ENCODE assay signal across 10 cellular contexts in the genomic region with DNA sequence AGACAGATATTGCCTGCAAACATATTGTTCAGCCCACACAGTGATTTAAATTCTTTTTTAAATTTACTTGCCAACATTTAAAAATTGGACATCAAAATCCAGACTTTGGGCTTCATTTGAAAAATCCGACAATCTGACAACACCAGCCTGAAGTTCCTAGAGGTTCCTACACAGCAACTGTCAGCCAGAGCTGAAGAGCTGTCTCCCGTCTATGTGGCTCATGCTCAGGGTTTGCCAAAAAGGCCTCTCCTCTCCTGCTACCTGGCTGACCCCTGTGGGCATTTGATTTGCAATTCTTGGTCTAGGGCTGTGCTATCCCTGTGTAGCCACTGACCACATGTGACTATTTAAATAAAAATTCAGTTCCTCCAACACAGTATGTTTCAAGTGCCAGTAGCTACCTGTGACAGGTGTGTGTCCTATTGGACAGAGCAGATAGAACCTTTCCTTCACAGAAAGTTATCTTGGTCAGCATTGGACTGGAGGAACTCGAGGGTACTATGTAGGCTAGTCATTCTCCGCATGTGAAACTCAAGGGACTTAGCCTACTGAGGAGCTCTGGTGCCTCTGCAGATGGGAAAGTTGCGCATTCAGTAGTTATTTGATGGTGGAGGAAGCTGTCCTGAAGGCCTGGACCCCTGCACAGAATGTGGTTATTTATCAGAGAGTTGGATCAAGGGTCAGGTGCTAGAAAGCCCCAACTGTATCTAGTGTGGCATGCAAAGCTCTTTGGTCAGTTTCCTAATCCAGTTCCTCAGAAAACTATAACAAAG. TPM values are rescaled to one million over a fixed set of nuclear protein-coding genes. Genes with fewer than 3 reads are reported as not detected.
A peak's percentile ranks its signal among the peaks of the same experiment; 100 is the strongest.
DNase-seq lines count a peak whose midpoint lies in the region; ATAC-seq and TF ChIP-seq lines count a peak whose summit lies in the region.
"Had no signal": no experiment of that assay in that cellular context is flagged by ENCODE, and none has a peak within 500 bp of the region (broad histone marks: within the 10 kb centered on the region; RNA-seq: fewer than 3 reads in every experiment).

No MANE protein-coding gene starts in this region.

- H3K36me3 ChIP-seq in SK-N-SH (replicated peaks in 1 of 2; ENCODE audit: control insufficient read depth in 1 of 2, insufficient read depth in 2 of 2, low read length in 1 of 2): peaks cover 3 to 5% of the 10 kb centered on the region in 2 experiments
- H3K36me3 ChIP-seq in fibroblast of lung (ENCODE audit: control insufficient read depth, insufficient read depth, low read length): no peaks in the 10 kb centered on the region
- no peaks in the 10 kb centered on the region for H3K36me3 ChIP-seq in SJCRH30
- H3K36me3 ChIP-seq: brain microvascular endothelial cell had no signal

- TF ChIP-seq RAD21 in SK-N-SH (IDR thresholded peaks at IDR 0.05; ENCODE audit: low read length): no peak

- H3K27me3 ChIP-seq in SK-N-SH (ENCODE audit: insufficient read depth) (no peaks in the 10 kb centered on the region), fibroblast of lung (ENCODE audit: control insufficient read depth, insufficient read depth, low read length) (no peaks in the 10 kb centered on the region), SJCRH30 (no peaks in the 10 kb centered on the region)
- H3K27me3 ChIP-seq: brain microvascular endothelial cell had no signal

- TF ChIP-seq CTCF in SK-N-SH (IDR thresholded peaks at IDR 0.05) (no peak), RWPE1 (conservative IDR thresholded peaks at IDR 0.05; ENCODE audit: low read depth) (no peak), fibroblast of lung (conservative IDR thresholded peaks at IDR 0.05 in 1 of 2, IDR thresholded peaks at IDR 0.05 in 1 of 2; ENCODE audit: low read depth in 1 of 2, low read length in 2 of 2) (no peak)

- CTCF ChIA-PET in SK-N-SH (lab: Yijun Ruan, JAX) (interaction anchor here (1.9 to 2.1 kb wide), 2 partner anchors 53 to 181 kb away, joined by 4 to 6 read pairs; no protein-coding TSS in a partner anchor), RWPE1 (lab: Yijun Ruan, JAX) (interaction anchor here (0.5 to 0.9 kb wide), 3 partner anchors 18 to 279 kb away, joined by 3 to 5 read pairs (median 3); no protein-coding TSS in a partner anchor)

- H3K4me3 ChIP-seq in SK-N-SH (ENCODE audit: low read depth in 2 of 2, low read length in 1 of 2): no peak overlapping the region
- H3K4me3 ChIP-seq in fibroblast of lung (replicated peaks in 1 of 4; ENCODE audit: control extremely low read depth in 1 of 4, insufficient read depth in 1 of 4, low read depth in 3 of 4, low read length in 4 of 4): no peak overlapping the region
- no peak overlapping the region for H3K4me3 ChIP-seq in SJCRH30

- H3K27ac Mint-ChIP-seq in stimulated activated naive B cell treated with anti-CD40 and anti-IgM and Interleukin-4, amounts not matched to agents 10 μg/mL and 1 μg/mL and 100 μg/mL, for 72 hours: peak overlapping the region; percentile 60

- WGBS in SK-N-SH (ENCODE audit: low lambda C conversion rate): 92% methylated on average over 2 of the region's 5 CpGs

- no peak overlapping the region for H2AFZ ChIP-seq in SK-N-SH (ENCODE audit: low read depth)
- H2AFZ ChIP-seq in fibroblast of lung (ENCODE audit: low read length): no peak overlapping the region

- H3K4me2 ChIP-seq in SK-N-SH (0 out of 2 replicates have a peak overlapping the region, but pooled peaks have one; percentile 18), fibroblast of lung (ENCODE audit: extremely low read depth, insufficient read depth, low read length) (no peak overlapping the region)

- H3K4me3 Mint-ChIP-seq in stimulated activated naive B cell treated with anti-CD40 and anti-IgM and Interleukin-4, amounts not matched to agents 10 μg/mL and 1 μg/mL and 100 μg/mL, for 72 hours: no peak overlapping the region

- H3K9ac ChIP-seq in SK-N-SH: no peak overlapping the region
- H3K9ac ChIP-seq in fibroblast of lung (ENCODE audit: insufficient read depth, low read length): no peak overlapping the region

- DNase-seq in SK-N-SH (no peak), RWPE1 (ENCODE audit: low spot score) (no peak), fibroblast of lung (ENCODE audit: low read depth in 2 of 2) (no peak), SJCRH30 (no peak)
- no peak for DNase-seq in stimulated activated naive B cell treated with anti-CD40 and anti-IgM and Interleukin-4, amounts not matched to agents 10 μg/mL and 1 μg/mL and 100 μg/mL, for 72 hours
- DNase-seq: brain microvascular endothelial cell, NCI-H1105 treated with DMSO at 0.1 percent for 48 hours had no signal

- H3K27ac ChIP-seq in SK-N-SH (ENCODE audit: low read depth in 2 of 2, low read length in 1 of 2): peak overlapping the region in 1 of 2 experiments; percentile 85; a peak in 2 of 4 replicates
- H3K27ac ChIP-seq in RWPE1: peak overlapping the region; percentile 44; the same call in 1 of the 2 replicates
- peak overlapping the region; percentile 93 for H3K27ac ChIP-seq in fibroblast of lung (ENCODE audit: insufficient read depth, low read length)
- no peak overlapping the region for H3K27ac ChIP-seq in SJCRH30

- H3K36me3 Mint-ChIP-seq in stimulated activated naive B cell treated with anti-CD40 and anti-IgM and Interleukin-4, amounts not matched to agents 10 μg/mL and 1 μg/mL and 100 μg/mL, for 72 hours: peaks cover 3 to 31% of the 10 kb centered on the region in 2 donors

- H3K4me1 ChIP-seq in SK-N-SH (ENCODE audit: control insufficient read depth in 1 of 2, insufficient read depth in 2 of 2, low read depth in 1 of 2, low read length in 1 of 2): peaks cover 17 to 43% of the 10 kb centered on the region in 2 experiments
- peaks cover 47% of the 10 kb centered on the region for H3K4me1 ChIP-seq in fibroblast of lung (ENCODE audit: control insufficient read depth, extremely low read depth, insufficient read depth, low read length)
- peaks cover 14% of the 10 kb centered on the region for H3K4me1 ChIP-seq in SJCRH30

- H3K9me3 Mint-ChIP-seq in stimulated activated naive B cell treated with anti-CD40 and anti-IgM and Interleukin-4, amounts not matched to agents 10 μg/mL and 1 μg/mL and 100 μg/mL, for 72 hours: no peaks in the 10 kb centered on the region

- no peak for TF ChIP-seq EP300 in SK-N-SH (IDR thresholded peaks at IDR 0.05; ENCODE audit: borderline replicate concordance in 1 of 2, low read depth in 1 of 2, low read length in 1 of 2)

- H3F3A ChIP-seq in SK-N-SH (replicated peaks; ENCODE audit: insufficient read depth): peaks cover 21% of the 10 kb centered on the region

- H3K79me2 ChIP-seq in SK-N-SH (ENCODE audit: insufficient read depth): peaks cover 55% of the 10 kb centered on the region
- H3K79me2 ChIP-seq in fibroblast of lung (ENCODE audit: control insufficient read depth, insufficient read depth, low read length): peaks cover 45% of the 10 kb centered on the region

- no peak for ATAC-seq in SK-N-SH treated with all-trans-retinoic acid at 6 μM for 48 hours
- ATAC-seq in stimulated activated naive B cell treated with anti-CD40 and anti-IgM and Interleukin-4, amounts not matched to agents 10 μg/mL and 1 μg/mL and 100 μg/mL, for 72 hours (replicated peaks): no peak
- no peak for ATAC-seq in GM18519 (IDR thresholded peaks at IDR 0.05; ENCODE audit: low FRiP score, unreplicated experiment)
- ATAC-seq in HG02970 (IDR thresholded peaks at IDR 0.05; ENCODE audit: low FRiP score, unreplicated experiment): no peak

- H4K20me1 ChIP-seq in SK-N-SH (ENCODE audit: insufficient read depth): peaks cover 4% of the 10 kb centered on the region; the same call in 1 of the 2 replicates
- no peaks in the 10 kb centered on the region for H4K20me1 ChIP-seq in fibroblast of lung (ENCODE audit: control insufficient read depth, extremely low read depth, insufficient read depth, low read length)

- H3K9me3 ChIP-seq in SK-N-SH (no peaks in the 10 kb centered on the region), fibroblast of lung (ENCODE audit: control insufficient read depth, insufficient read depth, low read depth, low read length) (no peaks in the 10 kb centered on the region), SJCRH30 (replicated peaks) (no peaks in the 10 kb centered on the region)

- POLR2A ChIA-PET in SK-N-SH (lab: Yijun Ruan, JAX): no interaction called here
- POLR2A ChIA-PET in RWPE1 (lab: Yijun Ruan, JAX; ENCODE audit: low non-redundant PET): no interaction called here

- no peaks in the 10 kb centered on the region for H3K9me2 ChIP-seq in SK-N-SH

- H3K27me3 Mint-ChIP-seq in stimulated activated naive B cell treated with anti-CD40 and anti-IgM and Interleukin-4, amounts not matched to agents 10 μg/mL and 1 μg/mL and 100 μg/mL, for 72 hours: no peaks in the 10 kb centered on the region

- peaks cover 39 to 53% of the 10 kb centered on the region in 2 donors for H3K4me1 Mint-ChIP-seq in stimulated activated naive B cell treated with anti-CD40 and anti-IgM and Interleukin-4, amounts not matched to agents 10 μg/mL and 1 μg/mL and 100 μg/mL, for 72 hours

TF ChIP-seq in SK-N-SH, 30 proteins besides CTCF, POLR2A, EP300 and RAD21 (continues in another document):
- no peak for TF ChIP-seq ELF1 (IDR thresholded peaks at IDR 0.05)
- TF ChIP-seq TAF1 (IDR thresholded peaks at IDR 0.05; ENCODE audit: borderline replicate concordance, low read depth, low read length): no peak
- TF ChIP-seq GABPA (IDR thresholded peaks at IDR 0.05; ENCODE audit: low read depth): no peak
- no peak for TF ChIP-seq RCOR1 (IDR thresholded peaks at IDR 0.05; ENCODE audit: low read length)
- TF ChIP-seq MEF2A (IDR thresholded peaks at IDR 0.05; ENCODE audit: borderline replicate concordance, low read depth): no peak

TF ChIP-seq in SK-N-SH treated with all-trans-retinoic acid at 6 μM for 48 hours, 23 proteins besides CTCF, POLR2A, EP300 and RAD21 (continues in another document):
- TF ChIP-seq ZNF8 (CRISPR knock-in tag; IDR thresholded peaks at IDR 0.05): no peak
- TF ChIP-seq ZC3H10 (CRISPR knock-in tag; IDR thresholded peaks at IDR 0.05): no peak
- TF ChIP-seq ZNF70 (CRISPR knock-in tag; IDR thresholded peaks at IDR 0.05): no peak
- no peak for TF ChIP-seq CSDC2 (CRISPR knock-in tag; IDR thresholded peaks at IDR 0.05)
- no peak for TF ChIP-seq BACH2 (CRISPR knock-in tag; IDR thresholded peaks at IDR 0.05; ENCODE audit: borderline replicate concordance)
- TF ChIP-seq OSR1 (CRISPR knock-in tag; IDR thresholded peaks at IDR 0.05): no peak

RNA-seq across cellular contexts. Expression of a gene that starts 2.7 kb away (rescaled TPM):
- polyA plus RNA-seq in SK-N-SH (2012; rRNA removed) (18.1 and 21.9 TPM in 2 replicates), fibroblast of lung (54.9 and 55.3 TPM in 2 replicates)
- polyA plus RNA-seq in SK-N-SH (2012; cell fraction: cytosol; rRNA removed): 30.9 and 32.6 TPM in 2 replicates
- polyA plus RNA-seq in SK-N-SH (2012; cell fraction: nucleus; rRNA removed): 2.8 and 8.5 TPM in 2 replicates
- total RNA-seq in fibroblast of lung: 87.1 and 131 TPM in 2 replicates
- 39.0 and 42.7 TPM in 2 replicates for polyA plus RNA-seq in fibroblast of lung (2012)
- polyA minus RNA-seq in fibroblast of lung (ENCODE audit: low replicate concordance): 1.4 TPM in 2 replicates
- 13.4 and 15.3 TPM in 2 replicates for total RNA-seq in SJCRH30 (2014; rRNA removed; shearing (Covaris generic))

RNA-seq across cellular contexts. Expression of a gene that starts 3.1 kb away (rescaled TPM):
- polyA plus RNA-seq in SK-N-SH (2012; rRNA removed) (4.7 and 6.2 TPM in 2 replicates), fibroblast of lung (18.7 and 20.4 TPM in 2 replicates)
- 4.5 and 4.7 TPM in 2 replicates for polyA plus RNA-seq in SK-N-SH (2012; cell fraction: cytosol; rRNA removed)
- polyA plus RNA-seq in SK-N-SH (2012; cell fraction: nucleus; rRNA removed): 6.8 and 7.8 TPM in 2 replicates
- total RNA-seq in fibroblast of lung: 30.8 and 42.8 TPM in 2 replicates
- polyA plus RNA-seq in fibroblast of lung (2012): 13.6 and 17.0 TPM in 2 replicates
- 13.3 and 22.0 TPM in 2 replicates for polyA minus RNA-seq in fibroblast of lung (ENCODE audit: low replicate concordance)
- 5.6 and 7.8 TPM in 2 replicates for total RNA-seq in SJCRH30 (2014; rRNA removed; shearing (Covaris generic))
